ENCODE assay signal across 23 cellular contexts in genomic region chr3:54792584-54792983, GRCh38.
"Had no signal": no experiment of that assay in that cellular context is flagged by ENCODE, and none has a peak within 500 bp of the region (broad histone marks: within the 10 kb centered on the region; RNA-seq: fewer than 3 reads in every experiment).

No MANE protein-coding gene starts in this region.

- H3K27ac ChIP-seq: RWPE1 had no signal

- ATAC-seq: activated T-helper 17 cell treated with anti-CD3 and anti-CD28 coated beads, Interleukin-2, amount 50 U/mL, for 72 hours; Panc1; T-helper 17 cell had no signal

- DNase-seq: activated CD4-positive, alpha-beta memory T cell treated with anti-CD3 and anti-CD28 coated beads, Interleukin-2, amount 10 ng/mL, durations not matched to agents 7 days and 5 days; activated CD4-positive, alpha-beta T cell treated with anti-CD3 and anti-CD28 coated beads, Interleukin-2, amount 50 U/mL, for 1 hour; activated CD4-positive, CD25-positive, alpha-beta regulatory T cell; activated gamma-delta T cell; activated naive CD4-positive, alpha-beta T cell treated with anti-CD3 and anti-CD28 coated beads for 36 hours; activated T-cell treated with anti-CD3 and anti-CD28 coated beads for 4 hours; activated T-cell treated with anti-CD3 and anti-CD28 coated beads, Interleukin-2, amount 50 U/mL, for 48 hours; amygdala; NCI-H1092; NCI-H1417; NCI-H2029; NCI-H2107; NCI-H2171 treated with DMSO at 0.1 percent for 48 hours; NCI-H226; NCI-H510A; NCI-H526 treated with DMSO at 0.1 percent for 48 hours; NCI-H82; Right ventricle myocardium superior; T-helper 17 cell; T-helper 9 cell had no signal
